In genomic region chr5:116394186-116394867, GRCh38 we compare ENCODE assay signal across 18 cellular contexts.
A peak's percentile ranks its signal among the peaks of the same experiment; 100 is the strongest.
DNase-seq lines count a peak whose midpoint lies in the region; ATAC-seq and TF ChIP-seq lines count a peak whose summit lies in the region.
"Had no signal": no experiment of that assay in that cellular context is flagged by ENCODE, and none has a peak within 500 bp of the region (broad histone marks: within the 10 kb centered on the region; RNA-seq: fewer than 3 reads in every experiment).

No MANE protein-coding gene starts in this region.

- in situ Hi-C loops in IMR-90 (cut with MboI; ENCODE audit: low sequenced_read_pairs) = no loop called here

- no peaks in the 10 kb centered on the region for H3K27me3 ChIP-seq in IMR-90 (ENCODE audit: control insufficient read depth, insufficient read depth, low read length)
- H3K27me3 ChIP-seq in sigmoid colon = no peaks in the 10 kb centered on the region
- no peaks in the 10 kb centered on the region for H3K27me3 ChIP-seq in naive thymus-derived CD4-positive, alpha-beta T cell (ENCODE audit: control insufficient read depth in 2 of 2, insufficient read depth in 2 of 2, low read length in 2 of 2)
- H3K27me3 ChIP-seq: BLaER1 had no signal

- no peak overlapping the region for H2AK5ac ChIP-seq in IMR-90 (ENCODE audit: low read depth, low read length)

- H3K36me3 ChIP-seq in IMR-90 (ENCODE audit: control insufficient read depth, insufficient read depth, low read length) (no peaks in the 10 kb centered on the region), sigmoid colon (no peaks in the 10 kb centered on the region)
- no peaks in the 10 kb centered on the region for H3K36me3 ChIP-seq in naive thymus-derived CD4-positive, alpha-beta T cell (ENCODE audit: control insufficient read depth in 2 of 3, insufficient read depth in 3 of 3, low read length in 3 of 3)
- H3K36me3 ChIP-seq: BLaER1 had no signal

- intact Hi-C loops in IMR-90 (cut with micrococcal nuclease) (no loop called here), sigmoid colon (cut with DNase I) (no loop called here)
- intact Hi-C loops in naive thymus-derived CD4-positive, alpha-beta T cell (cut with micrococcal nuclease) = no loop called here

- H3K9ac ChIP-seq in IMR-90 (ENCODE audit: low read depth, low read length) = no peak overlapping the region
- H3K9ac ChIP-seq: BLaER1, GM23248, KMS-11 had no signal

- no peak overlapping the region for H2BK20ac ChIP-seq in IMR-90 (ENCODE audit: low read depth, low read length)

- H3K9me3 ChIP-seq in IMR-90 (ENCODE audit: control insufficient read depth, insufficient read depth, low read length) (no peaks in the 10 kb centered on the region), sigmoid colon (no peaks in the 10 kb centered on the region)
- H3K9me3 ChIP-seq in naive thymus-derived CD4-positive, alpha-beta T cell (ENCODE audit: control insufficient read depth in 2 of 3, low read length in 3 of 3) = no peaks in the 10 kb centered on the region
- H3K9me3 ChIP-seq: BLaER1 had no signal

- no peaks in the 10 kb centered on the region for H3K79me1 ChIP-seq in IMR-90 (ENCODE audit: low read depth in 1 of 2, low read length in 2 of 2)

- no peak overlapping the region for H3K56ac ChIP-seq in IMR-90 (ENCODE audit: extremely low read depth, insufficient read depth, low read length)

- H2BK120ac ChIP-seq in IMR-90 (ENCODE audit: low read depth, low read length) = no peak overlapping the region

- CTCF ChIA-PET in IMR-90 (lab: Yijun Ruan, JAX) = no interaction called here
- CTCF ChIA-PET in activated CD4-positive, alpha-beta memory T cell treated with anti-CD3 and anti-CD28 coated beads, Interleukin-2, amount 10 ng/mL, durations not matched to agents 7 days and 5 days (lab: Charles Lee) = no interaction called here
- CTCF ChIA-PET in naive thymus-derived CD4-positive, alpha-beta T cell (lab: Charles Lee) = no interaction called here

- no peak overlapping the region for H2BK15ac ChIP-seq in IMR-90 (ENCODE audit: low read depth, low read length)

- no peak overlapping the region for H2AFZ ChIP-seq in IMR-90 (replicated peaks; ENCODE audit: low read length, poor library complexity)
- H2AFZ ChIP-seq: GM23248 had no signal

- no peak for TF ChIP-seq RAD21 in IMR-90 (IDR thresholded peaks at IDR 0.05; ENCODE audit: low read length)

- H4K20me1 ChIP-seq in IMR-90 (ENCODE audit: insufficient read depth, low read length) = no peaks in the 10 kb centered on the region
- H4K20me1 ChIP-seq: BLaER1 had no signal

- H3K4me3 Mint-ChIP-seq in activated CD4-positive, alpha-beta memory T cell treated with anti-CD3 and anti-CD28 coated beads, Interleukin-2, amount 10 ng/mL, durations not matched to agents 7 days and 5 days = no peak overlapping the region
- no peak overlapping the region for H3K4me3 Mint-ChIP-seq in naive thymus-derived CD4-positive, alpha-beta T cell
- H3K4me3 Mint-ChIP-seq in progenitor cell of endocrine pancreas (ENCODE audit: low read depth) = no peak overlapping the region
- H3K4me3 Mint-ChIP-seq: CD8-positive, alpha-beta T cell had no signal

- H3K18ac ChIP-seq in IMR-90 (ENCODE audit: low read depth, low read length) = no peak overlapping the region

- TF ChIP-seq POLR2A in IMR-90 (IDR thresholded peaks at IDR 0.05; ENCODE audit: low read depth, low read length) (no peak), sigmoid colon (IDR thresholded peaks at IDR 0.05) (no peak)

- no peak overlapping the region for H3K4me2 ChIP-seq in IMR-90 (ENCODE audit: low read depth, low read length)
- H3K4me2 ChIP-seq: BLaER1, KMS-11 had no signal

- no peak overlapping the region for H3K23ac ChIP-seq in IMR-90 (ENCODE audit: low read depth, low read length)

- H3K4me1 Mint-ChIP-seq in activated CD4-positive, alpha-beta memory T cell treated with anti-CD3 and anti-CD28 coated beads, Interleukin-2, amount 10 ng/mL, durations not matched to agents 7 days and 5 days = no peaks in the 10 kb centered on the region
- no peaks in the 10 kb centered on the region for H3K4me1 Mint-ChIP-seq in naive thymus-derived CD4-positive, alpha-beta T cell
- H3K4me1 Mint-ChIP-seq in progenitor cell of endocrine pancreas (ENCODE audit: low read depth) = peaks cover 3% of the 10 kb centered on the region

- H4K8ac ChIP-seq in IMR-90 (ENCODE audit: low read depth in 2 of 2, low read length in 2 of 2) = no peak overlapping the region

- no peaks in the 10 kb centered on the region for H3K27me3 Mint-ChIP-seq in activated CD4-positive, alpha-beta memory T cell treated with anti-CD3 and anti-CD28 coated beads, Interleukin-2, amount 10 ng/mL, durations not matched to agents 7 days and 5 days
- no peaks in the 10 kb centered on the region for H3K27me3 Mint-ChIP-seq in naive thymus-derived CD4-positive, alpha-beta T cell
- H3K27me3 Mint-ChIP-seq in progenitor cell of endocrine pancreas = no peaks in the 10 kb centered on the region

- no peak overlapping the region for H2AK9ac ChIP-seq in IMR-90 (replicated peaks; ENCODE audit: low read depth, low read length, poor library complexity)

- H3K4me3 ChIP-seq in IMR-90 (ENCODE audit: insufficient read depth, low read depth, low read length) (no peak overlapping the region), sigmoid colon (no peak overlapping the region)
- no peak overlapping the region for H3K4me3 ChIP-seq in naive thymus-derived CD4-positive, alpha-beta T cell (ENCODE audit: low read length)
- H3K4me3 ChIP-seq: BLaER1, GM23248 had no signal

- WGBS in IMR-90 (ENCODE audit: extremely low coverage in 2 of 2, insufficient read length in 1 of 2), 2 experiments = 63% methylated on average over 2 of the region's 5 CpGs; no CpG with 5 or more reads in 1 of the 2 experiments
- 90 to 95% methylated on average over 5 of the region's 5 CpGs for WGBS in sigmoid colon, 2 donors

- ATAC-seq in IMR-90 (ENCODE audit: low read depth) = no peak
- ATAC-seq in naive thymus-derived CD4-positive, alpha-beta T cell = no peak
- ATAC-seq: CD8-positive, alpha-beta T cell; HepG2 had no signal

- H3K36me3 Mint-ChIP-seq in activated CD4-positive, alpha-beta memory T cell treated with anti-CD3 and anti-CD28 coated beads, Interleukin-2, amount 10 ng/mL, durations not matched to agents 7 days and 5 days (ENCODE audit: low read depth) = no peaks in the 10 kb centered on the region
- peaks cover 0 to 59% (median 38%) of the 10 kb centered on the region in 5 donors for H3K36me3 Mint-ChIP-seq in naive thymus-derived CD4-positive, alpha-beta T cell
- H3K36me3 Mint-ChIP-seq in progenitor cell of endocrine pancreas (ENCODE audit: insufficient read depth) = no peaks in the 10 kb centered on the region

- DNase-seq in DMS79 treated with DMSO at 0.1 percent for 48 hours (lab: John Stamatoyannopoulos, UW) = peak; percentile 29
- DNase-seq in DMS79 (lab: John Stamatoyannopoulos, UW) = no peak
- DNase-seq in IMR-90 = peak; percentile 21
- DNase-seq in fibroblast of peridontal ligament (ENCODE audit: extremely low read depth) = peak; percentile 58
- DNase-seq in sigmoid colon = no peak
- DNase-seq in activated CD4-positive, alpha-beta memory T cell treated with anti-CD3 and anti-CD28 coated beads, Interleukin-2, amount 10 ng/mL, durations not matched to agents 7 days and 5 days = no peak
- no peak for DNase-seq in naive thymus-derived CD4-positive, alpha-beta T cell
- DNase-seq in progenitor cell of endocrine pancreas (ENCODE audit: low spot score, unreplicated experiment) = no peak
- DNase-seq: CD8-positive, alpha-beta T cell; GM23248; NCI-H526; NK-92 treated with Interleukin-12 subunit alpha and Interleukin-12 subunit beta, amount 100 ng/mL, for 24 hours; OCI-M1; SIG-M5 had no signal

- POLR2A ChIA-PET in IMR-90 (lab: Charles Lee; ENCODE audit: unreplicated experiment) = interaction anchor here (1.7 kb wide), 1 partner anchor 8 kb away, joined by 5 read pairs; no protein-coding TSS in a partner anchor
- POLR2A ChIA-PET in activated CD4-positive, alpha-beta memory T cell treated with anti-CD3 and anti-CD28 coated beads, Interleukin-2, amount 10 ng/mL, durations not matched to agents 7 days and 5 days (lab: Charles Lee) = no interaction called here
- POLR2A ChIA-PET in naive thymus-derived CD4-positive, alpha-beta T cell (lab: Charles Lee) = no interaction called here

- no peak for TF ChIP-seq EP300 in sigmoid colon (IDR thresholded peaks at IDR 0.05)

- no peak overlapping the region for H3K14ac ChIP-seq in IMR-90 (replicated peaks; ENCODE audit: low read depth, low read length)

- no peaks in the 10 kb centered on the region for H3K9me1 ChIP-seq in IMR-90 (ENCODE audit: insufficient read depth, low read length)

- TF ChIP-seq CTCF in IMR-90 (conservative IDR thresholded peaks at IDR 0.05; ENCODE audit: low read depth, low read length) = no peak
- no peak for TF ChIP-seq CTCF in sigmoid colon (IDR thresholded peaks at IDR 0.05)
- TF ChIP-seq CTCF in progenitor cell of endocrine pancreas (IDR thresholded peaks at IDR 0.05; ENCODE audit: unreplicated experiment) = no peak

- H3K27ac Mint-ChIP-seq in activated CD4-positive, alpha-beta memory T cell treated with anti-CD3 and anti-CD28 coated beads, Interleukin-2, amount 10 ng/mL, durations not matched to agents 7 days and 5 days = no peak overlapping the region
- no peak overlapping the region for H3K27ac Mint-ChIP-seq in naive thymus-derived CD4-positive, alpha-beta T cell
- H3K27ac Mint-ChIP-seq in progenitor cell of endocrine pancreas = no peak overlapping the region
- H3K27ac Mint-ChIP-seq: CD8-positive, alpha-beta T cell had no signal

- H3K27ac ChIP-seq in IMR-90 (ENCODE audit: insufficient read depth, low read length) = no peak overlapping the region
- peak overlapping the region; percentile 73 to 86 (median 80) for H3K27ac ChIP-seq in sigmoid colon
- H3K27ac ChIP-seq in naive thymus-derived CD4-positive, alpha-beta T cell (ENCODE audit: low read depth, low read length) = no peak overlapping the region
- H3K27ac ChIP-seq: 22Rv1, BLaER1, GM23248, KMS-11 had no signal

- dilution Hi-C loops in IMR-90 (cut with HindIII; ENCODE audit: low sequenced_read_pairs, unreplicated experiment) = no loop called here

- no peak overlapping the region for H3K4ac ChIP-seq in IMR-90 (ENCODE audit: low read depth, low read length)

- H3K4me1 ChIP-seq in IMR-90 (ENCODE audit: control insufficient read depth, insufficient read depth, low read length) (no peaks in the 10 kb centered on the region), sigmoid colon (peaks cover 0 to 28% (median 28%) of the 10 kb centered on the region in 4 donors)
- no peaks in the 10 kb centered on the region for H3K4me1 ChIP-seq in naive thymus-derived CD4-positive, alpha-beta T cell (ENCODE audit: control insufficient read depth in 2 of 2, insufficient read depth in 2 of 2, low read length in 2 of 2)

- H4K5ac ChIP-seq in IMR-90 (ENCODE audit: low read depth, low read length) = no peak overlapping the region

- no peaks in the 10 kb centered on the region for H3K9me3 Mint-ChIP-seq in activated CD4-positive, alpha-beta memory T cell treated with anti-CD3 and anti-CD28 coated beads, Interleukin-2, amount 10 ng/mL, durations not matched to agents 7 days and 5 days
- H3K9me3 Mint-ChIP-seq in naive thymus-derived CD4-positive, alpha-beta T cell = peaks cover 0 to 15% (median 2%) of the 10 kb centered on the region in 11 donors
- H3K9me3 Mint-ChIP-seq in progenitor cell of endocrine pancreas (ENCODE audit: low read depth) = no peaks in the 10 kb centered on the region

- no peak overlapping the region for H2BK5ac ChIP-seq in IMR-90 (ENCODE audit: low read depth, low read length, poor library complexity, severe bottlenecking)

- no TSS peak for BruUV-seq in IMR-90 (replicated peaks; lab: Mats Ljungman, UMichigan)

- H4K91ac ChIP-seq in IMR-90 (ENCODE audit: insufficient read depth, low read depth, low read length) = no peak overlapping the region

Comparison
In these comparisons a context has a peak if more than half of its experiments do, and no peak if none do; other contexts are left out.
1. DNase-seq: peak in DMS79 treated with DMSO at 0.1 percent for 48 hours (single experiment), IMR-90 (single experiment) and fibroblast of peridontal ligament (single experiment); none in DMS79 (single experiment), sigmoid colon (single experiment), activated CD4-positive, alpha-beta memory T cell treated with anti-CD3 and anti-CD28 coated beads, Interleukin-2, amount 10 ng/mL, durations not matched to agents 7 days and 5 days (single experiment), naive thymus-derived CD4-positive, alpha-beta T cell (0 of 9) and progenitor cell of endocrine pancreas (single experiment).
2. H3K27ac ChIP-seq: peak in sigmoid colon (4 of 4); none in IMR-90 (single experiment) and naive thymus-derived CD4-positive, alpha-beta T cell (single experiment).